31 cellular contexts compared by ENCODE assay signal in the genomic region with DNA sequence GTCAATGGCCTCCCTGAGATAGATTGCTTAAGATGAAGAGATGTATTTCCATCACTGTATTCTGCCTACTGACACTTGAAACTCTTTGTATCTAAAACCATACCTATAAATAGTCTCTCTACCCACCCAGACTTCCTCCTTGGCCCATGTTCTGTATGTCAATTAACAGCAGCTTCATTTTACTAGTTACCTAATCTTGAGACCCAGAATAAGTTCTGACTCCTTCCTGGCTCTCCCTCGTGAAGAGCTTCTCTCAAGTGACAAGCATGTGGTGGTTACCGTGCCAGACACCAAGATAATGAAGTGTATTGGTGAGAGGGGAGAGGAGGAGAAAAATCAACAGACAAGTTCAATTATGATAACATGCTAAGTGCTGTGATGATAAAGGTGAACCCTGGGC.
DNase-seq lines count a peak whose midpoint lies in the region; ATAC-seq and TF ChIP-seq lines count a peak whose summit lies in the region.
"Had no signal": no experiment of that assay in that cellular context is flagged by ENCODE, and none has a peak within 500 bp of the region (broad histone marks: within the 10 kb centered on the region; RNA-seq: fewer than 3 reads in every experiment).

No MANE protein-coding gene starts in this region.

- POLR2A ChIA-PET in activated CD8-positive, alpha-beta T cell treated with anti-CD3 and anti-CD28 coated beads for 36 hours (lab: Charles Lee) = no interaction called here
- POLR2A ChIA-PET in activated CD8-positive, alpha-beta T cell treated with anti-CD3 and anti-CD28 coated beads, Interleukin-2, amount 10 ng/mL, durations not matched to agents 7 days and 5 days (lab: Charles Lee) = no interaction called here
- POLR2A ChIA-PET in activated naive CD8-positive, alpha-beta T cell treated with anti-CD3 and anti-CD28 coated beads, Interleukin-2, amount 10 ng/mL, durations not matched to agents 7 days and 5 days (lab: Charles Lee) = no interaction called here

- CTCF ChIA-PET in activated CD8-positive, alpha-beta T cell treated with anti-CD3 and anti-CD28 coated beads for 36 hours (lab: Charles Lee) = interaction anchor here (0.6 kb wide), 1 partner anchor 145 kb away, joined by 3 read pairs; no protein-coding TSS in a partner anchor
- CTCF ChIA-PET in activated CD8-positive, alpha-beta T cell treated with anti-CD3 and anti-CD28 coated beads, Interleukin-2, amount 10 ng/mL, durations not matched to agents 7 days and 5 days (lab: Charles Lee) = interaction anchor here (1.2 kb wide), 1 partner anchor 209 kb away, joined by 3 read pairs; no protein-coding TSS in a partner anchor

- H3K4me3 ChIP-seq in gastrocnemius medialis = no peak overlapping the region
- H3K4me3 ChIP-seq: colonic mucosa, ovary had no signal

- H3K27me3 Mint-ChIP-seq in activated CD8-positive, alpha-beta T cell treated with anti-CD3 and anti-CD28 coated beads for 36 hours = no peaks in the 10 kb centered on the region
- H3K27me3 Mint-ChIP-seq in activated CD8-positive, alpha-beta T cell treated with anti-CD3 and anti-CD28 coated beads, Interleukin-2, amount 10 ng/mL, durations not matched to agents 7 days and 5 days (ENCODE audit: low read depth) = no peaks in the 10 kb centered on the region
- H3K27me3 Mint-ChIP-seq in activated naive CD8-positive, alpha-beta T cell treated with anti-CD3 and anti-CD28 coated beads, Interleukin-2, amount 10 ng/mL, durations not matched to agents 7 days and 5 days = no peaks in the 10 kb centered on the region
- H3K27me3 Mint-ChIP-seq: activated naive CD4-positive, alpha-beta T cell treated with anti-CD3 and anti-CD28 coated beads, Interleukin-2, amount 10 ng/mL, durations not matched to agents 7 days and 5 days had no signal

- no peak overlapping the region for H3K4me3 Mint-ChIP-seq in activated CD8-positive, alpha-beta T cell treated with anti-CD3 and anti-CD28 coated beads for 36 hours
- H3K4me3 Mint-ChIP-seq in activated CD8-positive, alpha-beta T cell treated with anti-CD3 and anti-CD28 coated beads, Interleukin-2, amount 10 ng/mL, durations not matched to agents 7 days and 5 days = no peak overlapping the region
- H3K4me3 Mint-ChIP-seq in activated naive CD8-positive, alpha-beta T cell treated with anti-CD3 and anti-CD28 coated beads, Interleukin-2, amount 10 ng/mL, durations not matched to agents 7 days and 5 days = peak overlapping the region; percentile 1
- H3K4me3 Mint-ChIP-seq: activated naive CD4-positive, alpha-beta T cell treated with anti-CD3 and anti-CD28 coated beads, Interleukin-2, amount 10 ng/mL, durations not matched to agents 7 days and 5 days; natural killer cell treated with Interleukin-12 subunit alpha and Interleukin-12 subunit beta and Interleukin-15 and Interleukin-18, amount 100 ng/mL, for 72 hours; stimulated activated effector memory CD8-positive, alpha-beta T cell treated with anti-CD3 and anti-CD28 coated beads, Interleukin-12 subunit alpha, Interleukin-12 subunit beta, amount 100 ng/mL, for 72 hours had no signal

- no peaks in the 10 kb centered on the region for H3K36me3 ChIP-seq in gastrocnemius medialis
- H3K36me3 ChIP-seq: colonic mucosa, ovary had no signal

- H3K9me3 ChIP-seq in gastrocnemius medialis = no peaks in the 10 kb centered on the region
- H3K9me3 ChIP-seq: colonic mucosa, ovary had no signal

- peak overlapping the region; percentile 66 to 80 (median 76) for H3K27ac ChIP-seq in gastrocnemius medialis
- H3K27ac ChIP-seq: C4-2B, colonic mucosa, HL-60, ovary had no signal

- no peak for TF ChIP-seq CTCF in activated CD8-positive, alpha-beta T cell treated with anti-CD3 and anti-CD28 coated beads for 36 hours (IDR thresholded peaks at IDR 0.05)
- no peak for TF ChIP-seq CTCF in gastrocnemius medialis (IDR thresholded peaks at IDR 0.05 in 4 of 5, conservative IDR thresholded peaks at IDR 0.05 in 1 of 5)

- peaks cover 7% of the 10 kb centered on the region for H3K36me3 Mint-ChIP-seq in activated CD8-positive, alpha-beta T cell treated with anti-CD3 and anti-CD28 coated beads for 36 hours (ENCODE audit: low read depth)
- H3K36me3 Mint-ChIP-seq in activated CD8-positive, alpha-beta T cell treated with anti-CD3 and anti-CD28 coated beads, Interleukin-2, amount 10 ng/mL, durations not matched to agents 7 days and 5 days (ENCODE audit: low read depth) = no peaks in the 10 kb centered on the region
- H3K36me3 Mint-ChIP-seq in activated naive CD8-positive, alpha-beta T cell treated with anti-CD3 and anti-CD28 coated beads, Interleukin-2, amount 10 ng/mL, durations not matched to agents 7 days and 5 days = peaks cover 19% of the 10 kb centered on the region
- H3K36me3 Mint-ChIP-seq: activated naive CD4-positive, alpha-beta T cell treated with anti-CD3 and anti-CD28 coated beads, Interleukin-2, amount 10 ng/mL, durations not matched to agents 7 days and 5 days; stimulated activated effector memory CD8-positive, alpha-beta T cell treated with anti-CD3 and anti-CD28 coated beads, Interleukin-12 subunit alpha, Interleukin-12 subunit beta, amount 100 ng/mL, for 72 hours had no signal

- peak overlapping the region; percentile 3 for H3K27ac Mint-ChIP-seq in activated CD8-positive, alpha-beta T cell treated with anti-CD3 and anti-CD28 coated beads for 36 hours
- no peak overlapping the region for H3K27ac Mint-ChIP-seq in activated CD8-positive, alpha-beta T cell treated with anti-CD3 and anti-CD28 coated beads, Interleukin-2, amount 10 ng/mL, durations not matched to agents 7 days and 5 days
- H3K27ac Mint-ChIP-seq in activated naive CD8-positive, alpha-beta T cell treated with anti-CD3 and anti-CD28 coated beads, Interleukin-2, amount 10 ng/mL, durations not matched to agents 7 days and 5 days = no peak overlapping the region
- H3K27ac Mint-ChIP-seq: activated naive CD4-positive, alpha-beta T cell treated with anti-CD3 and anti-CD28 coated beads, Interleukin-2, amount 10 ng/mL, durations not matched to agents 7 days and 5 days; natural killer cell treated with Interleukin-12 subunit alpha and Interleukin-12 subunit beta and Interleukin-15 and Interleukin-18, amount 100 ng/mL, for 72 hours; stimulated activated effector memory CD8-positive, alpha-beta T cell treated with anti-CD3 and anti-CD28 coated beads, Interleukin-12 subunit alpha, Interleukin-12 subunit beta, amount 100 ng/mL, for 72 hours had no signal

- peak; percentile 39 for ATAC-seq in activated CD8-positive, alpha-beta T cell treated with anti-CD3 and anti-CD28 coated beads for 36 hours
- ATAC-seq in activated CD8-positive, alpha-beta T cell treated with anti-CD3 and anti-CD28 coated beads, Interleukin-2, amount 10 ng/mL, durations not matched to agents 7 days and 5 days = no peak
- peak; percentile 45 for ATAC-seq in activated naive CD8-positive, alpha-beta T cell treated with anti-CD3 and anti-CD28 coated beads, Interleukin-2, amount 10 ng/mL, durations not matched to agents 7 days and 5 days (ENCODE audit: low read depth)
- peak; percentile 99 to 100 for ATAC-seq in gastrocnemius medialis
- no peak for ATAC-seq in HG02588 (IDR thresholded peaks at IDR 0.05; ENCODE audit: unreplicated experiment)
- no peak for ATAC-seq in HG02840 (IDR thresholded peaks at IDR 0.05; ENCODE audit: low FRiP score, unreplicated experiment)
- ATAC-seq: activated CD4-positive, CD25-positive, alpha-beta regulatory T cell treated with anti-CD3 and anti-CD28 coated beads, Interleukin-2, amount 50 U/mL, for 24 hours; natural killer cell treated with Interleukin-12 subunit alpha and Interleukin-12 subunit beta and Interleukin-15 and Interleukin-18, amount 100 ng/mL, for 72 hours; stimulated activated effector memory CD8-positive, alpha-beta T cell treated with anti-CD3 and anti-CD28 coated beads, Interleukin-12 subunit alpha, Interleukin-12 subunit beta, amount 100 ng/mL, for 72 hours had no signal

- peak in 1 of 2 donors; percentile 31 for TF ChIP-seq POLR2A in gastrocnemius medialis (IDR thresholded peaks at IDR 0.05)

- intact Hi-C loops in activated CD8-positive, alpha-beta T cell treated with anti-CD3 and anti-CD28 coated beads for 36 hours (cut with micrococcal nuclease) = no loop called here
- intact Hi-C loops in gastrocnemius medialis (cut with DNase I; ENCODE audit: low total_unique reads) = loop anchor here (5.0 kb wide), 2 partner anchors 66 to 226 kb away; no protein-coding TSS in a partner anchor

- H3K9me3 Mint-ChIP-seq in activated CD8-positive, alpha-beta T cell treated with anti-CD3 and anti-CD28 coated beads for 36 hours = peaks cover 6% of the 10 kb centered on the region
- H3K9me3 Mint-ChIP-seq in activated CD8-positive, alpha-beta T cell treated with anti-CD3 and anti-CD28 coated beads, Interleukin-2, amount 10 ng/mL, durations not matched to agents 7 days and 5 days (ENCODE audit: insufficient read depth) = no peaks in the 10 kb centered on the region
- H3K9me3 Mint-ChIP-seq in activated naive CD8-positive, alpha-beta T cell treated with anti-CD3 and anti-CD28 coated beads, Interleukin-2, amount 10 ng/mL, durations not matched to agents 7 days and 5 days = peaks cover 12% of the 10 kb centered on the region

- H3K4me1 ChIP-seq in gastrocnemius medialis = peaks cover 14 to 17% of the 10 kb centered on the region in 2 donors
- H3K4me1 ChIP-seq: colonic mucosa had no signal

- peaks cover 13% of the 10 kb centered on the region for H3K4me1 Mint-ChIP-seq in activated CD8-positive, alpha-beta T cell treated with anti-CD3 and anti-CD28 coated beads for 36 hours (ENCODE audit: low read depth)
- H3K4me1 Mint-ChIP-seq in activated CD8-positive, alpha-beta T cell treated with anti-CD3 and anti-CD28 coated beads, Interleukin-2, amount 10 ng/mL, durations not matched to agents 7 days and 5 days (ENCODE audit: low read depth) = peaks cover 13% of the 10 kb centered on the region
- H3K4me1 Mint-ChIP-seq in activated naive CD8-positive, alpha-beta T cell treated with anti-CD3 and anti-CD28 coated beads, Interleukin-2, amount 10 ng/mL, durations not matched to agents 7 days and 5 days = peaks cover 13% of the 10 kb centered on the region
- H3K4me1 Mint-ChIP-seq: stimulated activated effector memory CD8-positive, alpha-beta T cell treated with anti-CD3 and anti-CD28 coated beads, Interleukin-12 subunit alpha, Interleukin-12 subunit beta, amount 100 ng/mL, for 72 hours had no signal

- DNase-seq in activated CD8-positive, alpha-beta T cell treated with anti-CD3 and anti-CD28 coated beads for 36 hours = no peak
- no peak for DNase-seq in activated CD8-positive, alpha-beta T cell treated with anti-CD3 and anti-CD28 coated beads, Interleukin-2, amount 10 ng/mL, durations not matched to agents 7 days and 5 days
- peak; percentile 77 for DNase-seq in NCI-H2029 (lab: John Stamatoyannopoulos, UW)
- DNase-seq in activated naive CD8-positive, alpha-beta T cell treated with anti-CD3 and anti-CD28 coated beads, Interleukin-2, amount 10 ng/mL, durations not matched to agents 7 days and 5 days = no peak
- DNase-seq in gastrocnemius medialis = peak; percentile 63 to 73
- DNase-seq in HUDEP-2 (lab: John Stamatoyannopoulos, UW; ENCODE audit: unreplicated experiment in 76 of 76) = no peak
- DNase-seq: activated CD4-positive, alpha-beta T cell treated with anti-CD3 and anti-CD28 coated beads, Interleukin-2, amount 50 U/mL, for 48 hours; activated CD8-positive, alpha-beta memory T cell treated with anti-CD3 and anti-CD28 coated beads, Interleukin-2, amount 50 U/mL, for 48 hours; activated naive CD4-positive, alpha-beta T cell treated with anti-CD3 and anti-CD28 coated beads, Interleukin-2, amount 10 ng/mL, durations not matched to agents 7 days and 5 days; anterior cingulate cortex; colonic mucosa; DND-41; effector CD8-positive, alpha-beta T cell; glutamatergic neuron; HCEC 1CT; islet precursor cell; Karpas-422; midbrain; NCI-H1048; NCI-H187 treated with DMSO at 0.1 percent for 48 hours; NCI-H446; ovary; stimulated activated CD4-positive, alpha-beta T cell treated with anti-CD3 and anti-CD28 coated beads, Interleukin-4, amount 100 ng/mL, for 24 hours; T-helper 1 cell had no signal

- in situ Hi-C loops in gastrocnemius medialis (cut with MboI; ENCODE audit: low sequenced_read_pairs in 4 of 4) = no loop called here

- no peaks in the 10 kb centered on the region for H3K27me3 ChIP-seq in gastrocnemius medialis
- H3K27me3 ChIP-seq: colonic mucosa, ovary had no signal

Comparison
In these comparisons a context has a peak if more than half of its experiments do, and no peak if none do; other contexts are left out.
1. ATAC-seq: peak in activated CD8-positive, alpha-beta T cell treated with anti-CD3 and anti-CD28 coated beads for 36 hours (single experiment), activated naive CD8-positive, alpha-beta T cell treated with anti-CD3 and anti-CD28 coated beads, Interleukin-2, amount 10 ng/mL, durations not matched to agents 7 days and 5 days (single experiment) and gastrocnemius medialis (2 of 2); none in activated CD8-positive, alpha-beta T cell treated with anti-CD3 and anti-CD28 coated beads, Interleukin-2, amount 10 ng/mL, durations not matched to agents 7 days and 5 days (single experiment), HG02588 (single experiment) and HG02840 (single experiment).
2. DNase-seq: peak in NCI-H2029 (single experiment) and gastrocnemius medialis (2 of 2); none in activated CD8-positive, alpha-beta T cell treated with anti-CD3 and anti-CD28 coated beads for 36 hours (single experiment), activated CD8-positive, alpha-beta T cell treated with anti-CD3 and anti-CD28 coated beads, Interleukin-2, amount 10 ng/mL, durations not matched to agents 7 days and 5 days (single experiment), activated naive CD8-positive, alpha-beta T cell treated with anti-CD3 and anti-CD28 coated beads, Interleukin-2, amount 10 ng/mL, durations not matched to agents 7 days and 5 days (single experiment) and HUDEP-2 (0 of 76).